ENCODE assay signal across 28 cellular contexts in the genomic region with DNA sequence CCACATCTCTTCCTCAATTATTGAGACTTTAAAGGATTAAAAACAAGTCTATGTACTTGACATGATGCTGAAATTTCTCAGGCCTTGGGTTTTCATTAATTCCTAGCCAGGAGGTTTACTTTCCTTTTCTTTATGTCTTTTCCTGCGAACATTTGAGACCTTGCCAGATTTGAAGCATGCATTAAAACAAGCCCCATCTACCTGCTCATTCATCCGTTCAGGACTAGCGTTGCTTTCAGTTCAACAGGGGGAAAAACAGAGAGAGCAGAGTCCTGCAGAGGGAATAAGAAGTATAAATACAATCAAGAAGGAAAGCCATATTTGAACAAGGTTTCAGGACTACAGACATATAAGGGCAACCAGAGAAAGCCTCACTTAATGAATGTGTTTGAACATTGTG.
A peak's percentile ranks its signal among the peaks of the same experiment; 100 is the strongest.
DNase-seq lines count a peak whose midpoint lies in the region; TF ChIP-seq lines count a peak whose summit lies in the region.
"Had no signal": no experiment of that assay in that cellular context is flagged by ENCODE, and none has a peak within 500 bp of the region (broad histone marks: within the 10 kb centered on the region; RNA-seq: fewer than 3 reads in every experiment).

No MANE protein-coding gene starts in this region.

- peaks cover 2% of the 10 kb centered on the region for H3K36me3 Mint-ChIP-seq in neural progenitor cell
- H3K36me3 Mint-ChIP-seq: activated naive CD8-positive, alpha-beta T cell had no signal

- H3K4me3 Mint-ChIP-seq in neural progenitor cell, result no peak overlapping the region
- H3K4me3 Mint-ChIP-seq: activated CD4-positive, alpha-beta T cell treated with anti-CD3 and anti-CD28 coated beads, Interleukin-2, amount 10 ng/mL, durations not matched to agents 24 days and 14 days; activated naive CD8-positive, alpha-beta T cell; mesothelial cell of epicardium; WTC11 had no signal

- H3F3A ChIP-seq in neural progenitor cell (ENCODE audit: low read depth), result no peaks in the 10 kb centered on the region

- no peaks in the 10 kb centered on the region for H3K9me3 ChIP-seq in neural progenitor cell (ENCODE audit: low read depth)
- H3K9me3 ChIP-seq: ascending aorta, BLaER1, MG63, psoas muscle had no signal

- H3K4me2 ChIP-seq in neural progenitor cell, result no peak overlapping the region
- H3K4me2 ChIP-seq: BLaER1, KMS-11 had no signal

- H3K27me3 ChIP-seq in neural progenitor cell, result no peaks in the 10 kb centered on the region
- H3K27me3 ChIP-seq: ascending aorta, BLaER1, MG63 had no signal

- DNase-seq in NCI-H1092 treated with DMSO at 0.1 percent for 48 hours (lab: John Stamatoyannopoulos, UW) (peak; percentile 67), NCI-H2171 (lab: John Stamatoyannopoulos, UW) (peak; percentile 85), cerebellar cortex (ENCODE audit: low spot score) (peak; percentile 65), neural progenitor cell (ENCODE audit: low spot score) (no peak), dermis blood vessel endothelial cell (no peak), foreskin melanocyte (no peak)
- no peak for DNase-seq in stimulated activated naive CD4-positive, alpha-beta T cell (lab: John Stamatoyannopoulos, UW)
- DNase-seq: activated CD4-positive, alpha-beta T cell treated with anti-CD3 and anti-CD28 coated beads, Interleukin-2, amount 10 ng/mL, durations not matched to agents 24 days and 14 days; activated effector memory CD4-positive, alpha-beta T cell treated with Interleukin-2 at 50 U/mL for 16 hours; activated T-cell treated with anti-CD3 and anti-CD28 coated beads, Interleukin-2, amount 50 U/mL, for 1 hour; DMS53; erythroblast; GDM1; MG63; NCI-H1417 treated with DMSO at 0.1 percent for 48 hours; NCI-H774; occipital lobe; psoas muscle; SHP77 treated with DMSO at 0.1 percent for 48 hours; stimulated activated CD4-positive, alpha-beta T cell treated with anti-CD3 and anti-CD28 coated beads, Interleukin-4, amount 100 ng/mL, for 4 hours; T1000; trophoblast cell had no signal

- no peak overlapping the region for H2AFZ ChIP-seq in neural progenitor cell (replicated peaks)

- no peak overlapping the region for H3K27ac ChIP-seq in neural progenitor cell
- H3K27ac ChIP-seq: ascending aorta, BLaER1, KMS-11, psoas muscle had no signal

- H4K20me1 ChIP-seq in neural progenitor cell (ENCODE audit: low read depth), result no peaks in the 10 kb centered on the region
- H4K20me1 ChIP-seq: BLaER1 had no signal

- no peak overlapping the region for H3K4me3 ChIP-seq in neural progenitor cell
- H3K4me3 ChIP-seq: ascending aorta, BLaER1, MG63, psoas muscle had no signal

- no peaks in the 10 kb centered on the region for H3K36me3 ChIP-seq in neural progenitor cell
- H3K36me3 ChIP-seq: ascending aorta, BLaER1, MG63 had no signal

- no peaks in the 10 kb centered on the region for H3K27me3 Mint-ChIP-seq in neural progenitor cell (ENCODE audit: insufficient read depth, low read depth)
- H3K27me3 Mint-ChIP-seq: activated CD4-positive, alpha-beta T cell treated with anti-CD3 and anti-CD28 coated beads, Interleukin-2, amount 10 ng/mL, durations not matched to agents 24 days and 14 days; activated naive CD8-positive, alpha-beta T cell had no signal

- no peak overlapping the region for H3K9ac ChIP-seq in neural progenitor cell
- H3K9ac ChIP-seq: BLaER1, KMS-11 had no signal

- H3K4me1 Mint-ChIP-seq in neural progenitor cell, result peaks cover 17% of the 10 kb centered on the region
- H3K4me1 Mint-ChIP-seq: activated CD4-positive, alpha-beta T cell treated with anti-CD3 and anti-CD28 coated beads, Interleukin-2, amount 10 ng/mL, durations not matched to agents 24 days and 14 days; WTC11 had no signal

- no peaks in the 10 kb centered on the region for H3K9me3 Mint-ChIP-seq in neural progenitor cell
- H3K9me3 Mint-ChIP-seq: activated CD4-positive, alpha-beta T cell treated with anti-CD3 and anti-CD28 coated beads, Interleukin-2, amount 10 ng/mL, durations not matched to agents 24 days and 14 days had no signal

- H3K4me1 ChIP-seq in neural progenitor cell, result no peaks in the 10 kb centered on the region
- H3K4me1 ChIP-seq: ascending aorta, BLaER1, psoas muscle had no signal

- no peak for TF ChIP-seq CTCF in neural progenitor cell (IDR thresholded peaks at IDR 0.05)

- H3K79me2 ChIP-seq in neural progenitor cell (ENCODE audit: low read depth), result no peaks in the 10 kb centered on the region

- peak overlapping the region; percentile 43 for H3K27ac Mint-ChIP-seq in neural progenitor cell
- H3K27ac Mint-ChIP-seq: activated CD4-positive, alpha-beta T cell treated with anti-CD3 and anti-CD28 coated beads, Interleukin-2, amount 10 ng/mL, durations not matched to agents 24 days and 14 days; activated naive CD8-positive, alpha-beta T cell; mesothelial cell of epicardium; WTC11 had no signal

Comparison
In these comparisons a context has a peak if more than half of its experiments do, and no peak if none do; other contexts are left out.
1. DNase-seq: peak in NCI-H1092 treated with DMSO at 0.1 percent for 48 hours (single experiment), NCI-H2171 (single experiment) and cerebellar cortex (single experiment); none in neural progenitor cell (single experiment), dermis blood vessel endothelial cell (single experiment), stimulated activated naive CD4-positive, alpha-beta T cell (0 of 6) and foreskin melanocyte (single experiment).